Comparison of ENCODE assay signal across 8 cellular contexts in genomic region chr12:47772094-47772660, GRCh38. TPM values are rescaled to one million over a fixed set of nuclear protein-coding genes. Genes with fewer than 3 reads are reported as not detected.
DNase-seq lines count a peak whose midpoint lies in the region; ATAC-seq and TF ChIP-seq lines count a peak whose summit lies in the region.

No MANE protein-coding gene starts in this region.

- intact Hi-C loops in psoas muscle (cut with DNase I) = no loop called here

- DNase-seq in HAP-1 (ENCODE audit: low spot score in 2 of 2) (no peak), RWPE2 (ENCODE audit: low spot score) (no peak), epithelial cell of esophagus (ENCODE audit: low read depth) (no peak), psoas muscle (peak in 1 of 2 donors; percentile 34), trophoblast cell (no peak), erythroblast (lab: John Stamatoyannopoulos, UW) (no peak)
- no peak for DNase-seq in activated effector memory CD4-positive, alpha-beta T cell treated with Interleukin-2 at 50 U/mL for 16 hours

- H3K4me1 ChIP-seq in HAP-1 (peaks cover 33% of the 10 kb centered on the region), RWPE2 (ENCODE audit: insufficient read depth, poor library complexity, severe bottlenecking) (peaks cover 40% of the 10 kb centered on the region), psoas muscle (peaks cover 38% of the 10 kb centered on the region), trophoblast cell (ENCODE audit: control insufficient read depth in 1 of 2, insufficient read depth in 2 of 2, low read length in 2 of 2) (peaks cover 16 to 28% of the 10 kb centered on the region in 2 experiments)

- no peak overlapping the region for H4K8ac ChIP-seq in trophoblast cell (ENCODE audit: low read depth, low read length)

- H3K4me3 ChIP-seq in HAP-1 (peak overlapping the region; percentile 54), RWPE2 (ENCODE audit: severe bottlenecking) (no peak overlapping the region), epithelial cell of esophagus (ENCODE audit: low read length) (peak overlapping the region; percentile 55), psoas muscle (peak overlapping the region; percentile 98), trophoblast cell (ENCODE audit: low read depth, low read length) (no peak overlapping the region)

- H3K9ac ChIP-seq in trophoblast cell (ENCODE audit: low read length) = no peak overlapping the region

- H3K27me3 ChIP-seq in HAP-1 (ENCODE audit: low read depth) (no peaks in the 10 kb centered on the region), RWPE2 (ENCODE audit: insufficient read depth, poor library complexity, severe bottlenecking) (no peaks in the 10 kb centered on the region), psoas muscle (ENCODE audit: insufficient read depth in 3 of 3, low read length in 2 of 3) (no peaks in the 10 kb centered on the region), trophoblast cell (ENCODE audit: insufficient read depth, low read length) (peaks cover 8% of the 10 kb centered on the region)

- H3K18ac ChIP-seq in trophoblast cell (ENCODE audit: low read length) = no peak overlapping the region

- in situ Hi-C loops in HAP-1 (cut with MboI; ENCODE audit: low sequenced_read_pairs) = loop anchor here (10.0 kb wide), 2 partner anchors 57 to 117 kb away; no protein-coding TSS in a partner anchor

- no peaks in the 10 kb centered on the region for H3K36me3 ChIP-seq in HAP-1 (replicated peaks)
- no peaks in the 10 kb centered on the region for H3K36me3 ChIP-seq in RWPE2 (ENCODE audit: low read depth)
- H3K36me3 ChIP-seq in psoas muscle (ENCODE audit: insufficient read depth in 1 of 2, low read depth in 1 of 2) = no peaks in the 10 kb centered on the region
- no peaks in the 10 kb centered on the region for H3K36me3 ChIP-seq in trophoblast cell (ENCODE audit: control insufficient read depth in 1 of 2, insufficient read depth in 2 of 2, low read length in 2 of 2)

- H4K91ac ChIP-seq in trophoblast cell (ENCODE audit: low read depth, low read length) = no peak overlapping the region

- TF ChIP-seq POLR2A in erythroblast (IDR thresholded peaks at IDR 0.05; ENCODE audit: low read length) = no peak

- TF ChIP-seq CTCF in RWPE2 (IDR thresholded peaks at IDR 0.05; ENCODE audit: poor library complexity, severe bottlenecking) = no peak
- TF ChIP-seq CTCF in epithelial cell of esophagus (IDR thresholded peaks at IDR 0.05; ENCODE audit: insufficient read depth, low read depth, low read length, missing control alignments) = no peak
- TF ChIP-seq CTCF in psoas muscle (IDR thresholded peaks at IDR 0.05) = no peak

- 74 to 79% (median 78%) methylated on average over 13 of the region's 13 CpGs for WGBS in psoas muscle, 3 donors
- no CpG with 5 or more reads among the region's 13 CpGs for WGBS in trophoblast cell (ENCODE audit: extremely low coverage, insufficient coverage, insufficient read length)

- H2AFZ ChIP-seq in trophoblast cell (ENCODE audit: insufficient read depth, low read length, poor library complexity) = no peak overlapping the region

- H2BK120ac ChIP-seq in trophoblast cell (ENCODE audit: insufficient read depth, low read length, poor library complexity) = no peak overlapping the region

- H3K79me1 ChIP-seq in trophoblast cell (ENCODE audit: low read length) = peaks cover 18% of the 10 kb centered on the region

- no peak overlapping the region for H3K4me2 ChIP-seq in trophoblast cell (ENCODE audit: low read length)

- H3K4ac ChIP-seq in trophoblast cell (ENCODE audit: low read depth, low read length) = no peak overlapping the region

- H2BK12ac ChIP-seq in trophoblast cell (ENCODE audit: low read length) = no peak overlapping the region

- H3K9me3 ChIP-seq in HAP-1 = no peaks in the 10 kb centered on the region
- H3K9me3 ChIP-seq in RWPE2 (ENCODE audit: severe bottlenecking) = no peaks in the 10 kb centered on the region
- H3K9me3 ChIP-seq in psoas muscle = no peaks in the 10 kb centered on the region
- no peaks in the 10 kb centered on the region for H3K9me3 ChIP-seq in trophoblast cell (ENCODE audit: insufficient read depth, low read depth, low read length)

- H2BK5ac ChIP-seq in trophoblast cell (ENCODE audit: low read depth, low read length, poor library complexity) = no peak overlapping the region

- ATAC-seq in RWPE2 (ENCODE audit: low read depth) (no peak), psoas muscle (no peak), GM19455 (IDR thresholded peaks at IDR 0.05; ENCODE audit: unreplicated experiment) (no peak)

- H3K23ac ChIP-seq in trophoblast cell (ENCODE audit: low read length) = no peak overlapping the region

- no peaks in the 10 kb centered on the region for H3K79me2 ChIP-seq in trophoblast cell (ENCODE audit: control insufficient read depth, insufficient read depth, low read length, poor library complexity)

- H4K12ac ChIP-seq in trophoblast cell (ENCODE audit: low read depth, low read length) = no peak overlapping the region

- H3K14ac ChIP-seq in trophoblast cell (ENCODE audit: low read length) = no peak overlapping the region

- H3K27ac ChIP-seq in RWPE2 (ENCODE audit: poor library complexity, severe bottlenecking) (peak overlapping the region; percentile 14), psoas muscle (no peak overlapping the region), trophoblast cell (ENCODE audit: low read depth, low read length) (no peak overlapping the region)

- no peak overlapping the region for H2AK5ac ChIP-seq in trophoblast cell (ENCODE audit: low read length)

RNA-seq across cellular contexts. Expression of gene SLC48A1, which starts 0.9 kb away (rescaled TPM):
- 10 to 100 TPM; 21.8 to 28.7 (median 27.3) TPM for total RNA-seq in psoas muscle
- 10 to 100 TPM; 12.7 to 23.5 (median 19.6) TPM for polyA plus RNA-seq in psoas muscle
- polyA plus RNA-seq in trophoblast cell (2013) = 4.7 and 4.8 TPM in 2 replicates

RNA-seq across cellular contexts. Expression of gene RAPGEF3, which starts 13.5 kb away (rescaled TPM):
- total RNA-seq in psoas muscle = 10 to 100 TPM in 2 of 4 donors, 1 to 10 TPM in 2; 5.1 to 28.8 (median 11.7) TPM
- polyA plus RNA-seq in psoas muscle = 10 to 100 TPM; 11.7 to 29.9 (median 15.0) TPM
- 0.68 and 0.78 TPM in 2 replicates for polyA plus RNA-seq in trophoblast cell (2013)

RNA-seq across cellular contexts. Expression of gene ENDOU, which starts 46.9 kb away (rescaled TPM):
- under 1 TPM in 2 of 4 donors, not detected in 2; 0.13 to 0.15 TPM for total RNA-seq in psoas muscle
- under 1 TPM in 2 of 3 donors, not detected in 1; 0.25 to 0.82 TPM for polyA plus RNA-seq in psoas muscle
- polyA plus RNA-seq in trophoblast cell (2013) = 26.2 and 28.2 TPM in 2 replicates

RNA-seq across cellular contexts. Expression of gene HDAC7, which starts 47.5 kb away (rescaled TPM):
- total RNA-seq in psoas muscle = 10 to 100 TPM; 21.4 to 27.8 (median 23.5) TPM
- polyA plus RNA-seq in psoas muscle = 10 to 100 TPM; 11.0 to 25.2 (median 13.6) TPM
- polyA plus RNA-seq in trophoblast cell (2013) = 47.8 and 51.3 TPM in 2 replicates

Comparison
In these comparisons a context has a peak if more than half of its experiments do, and no peak if none do; other contexts are left out.
1. H3K4me3 ChIP-seq: peak in HAP-1 (single experiment), epithelial cell of esophagus (single experiment) and psoas muscle (single experiment); none in RWPE2 (single experiment) and trophoblast cell (single experiment).